ENCODE assay signal across 16 cellular contexts in genomic region chr6:11221623-11222384, GRCh38. TPM values are rescaled to one million over a fixed set of nuclear protein-coding genes. Genes with fewer than 3 reads are reported as not detected.
A peak's percentile ranks its signal among the peaks of the same experiment; 100 is the strongest.
DNase-seq lines count a peak whose midpoint lies in the region; ATAC-seq, FAIRE-seq and TF ChIP-seq lines count a peak whose summit lies in the region.
"Had no signal": no experiment of that assay in that cellular context is flagged by ENCODE, and none has a peak within 500 bp of the region (broad histone marks: within the 10 kb centered on the region; RNA-seq: fewer than 3 reads in every experiment).

No MANE protein-coding gene starts in this region.

- no peak for ATAC-seq in GM18868 (IDR thresholded peaks at IDR 0.05; ENCODE audit: unreplicated experiment)

- TF ChIP-seq CTCF in bronchial epithelial cell (IDR thresholded peaks at IDR 0.05; ENCODE audit: insufficient read depth, low read length, severe bottlenecking) (no peak), prostate gland (IDR thresholded peaks at IDR 0.05) (no peak), lower leg skin (IDR thresholded peaks at IDR 0.05) (no peak)

- CTCF ChIA-PET in CD4-positive, alpha-beta memory T cell (lab: Charles Lee; ENCODE audit: partially characterized antibody): interaction anchor here (0.6 to 2.4 kb wide), 8 partner anchors 9 to 527 kb away, joined by 3 to 15 read pairs (median 4); partner anchors contain the start of genes NEDD9 and PAK1IP1

- H3K27me3 ChIP-seq in CD4-positive, alpha-beta memory T cell (ENCODE audit: insufficient read depth, low read length): no peaks in the 10 kb centered on the region
- H3K27me3 ChIP-seq in bronchial epithelial cell (ENCODE audit: control insufficient read depth, insufficient read depth, low read length) (no peaks in the 10 kb centered on the region), prostate gland (replicated peaks; ENCODE audit: insufficient read depth) (no peaks in the 10 kb centered on the region)

- no peak for TF ChIP-seq EP300 in Ishikawa (IDR thresholded peaks at IDR 0.05; ENCODE audit: borderline replicate concordance)

- 35% methylated on average over 3 of the region's 3 CpGs for WGBS in prostate gland
- WGBS in lower leg skin, 2 donors: 40 to 49% methylated on average over 3 of the region's 3 CpGs

- POLR2A ChIA-PET in CD4-positive, alpha-beta memory T cell (lab: Charles Lee; ENCODE audit: partially characterized antibody): interaction anchor here (1.6 to 3.2 kb wide), 2 partner anchors 9 to 11 kb away, joined by 4 to 27 read pairs; partner anchors contain the start of gene NEDD9

- H3K4me1 Mint-ChIP-seq in CD4-positive, alpha-beta memory T cell: peaks cover 53 to 81% (median 60%) of the 10 kb centered on the region in 4 donors

- H3K27me3 Mint-ChIP-seq in CD4-positive, alpha-beta memory T cell: no peaks in the 10 kb centered on the region

- H3K4me3 Mint-ChIP-seq in CD4-positive, alpha-beta memory T cell: peak overlapping the region in 2 of 8 donors; percentile 11 to 17
- H3K4me3 Mint-ChIP-seq: dendritic cell treated with granulocyte-macrophage colony-stimulating factor and Interleukin-4, amounts not matched to agents 40 ng/mL and 50 ng/mL, for 4 days had no signal

- no peak for DNase-seq in CD4-positive, alpha-beta memory T cell
- DNase-seq in bronchial epithelial cell (ENCODE audit: low read depth): peak; percentile 63
- no peak for DNase-seq in prostate gland (ENCODE audit: low spot score)
- no peak for DNase-seq in stimulated activated CD4-positive, alpha-beta T cell treated with anti-CD3 and anti-CD28 coated beads, Interleukin-4, amount 100 ng/mL, for 4 hours
- DNase-seq in stimulated activated CD4-positive, alpha-beta T cell treated with anti-CD3 and anti-CD28 coated beads, Interleukin-4, amount 100 ng/mL, for 1 hour: no peak
- DNase-seq in lower leg skin (ENCODE audit: low spot score in 2 of 2): no peak
- DNase-seq: activated CD4-positive, alpha-beta T cell treated with anti-CD3 and anti-CD28 coated beads for 1 hour; activated naive CD4-positive, alpha-beta T cell treated with Interleukin-2 at 50 U/mL for 16 hours; foreskin fibroblast; H7; kidney glomerular epithelial cell; nucleus accumbens; stimulated activated naive CD4-positive, alpha-beta T cell treated with Interleukin-2 at 50 U/mL for 16 hours had no signal

- no peaks in the 10 kb centered on the region for H3K36me3 ChIP-seq in CD4-positive, alpha-beta memory T cell (ENCODE audit: insufficient read depth, low read length)
- H3K36me3 ChIP-seq in bronchial epithelial cell (ENCODE audit: control insufficient read depth, insufficient read depth, low read length) (peaks cover 1% of the 10 kb centered on the region), prostate gland (no peaks in the 10 kb centered on the region)

- FAIRE-seq in bronchial epithelial cell (lab: Jason Lieb, UNC): no peak

- peaks cover 57% of the 10 kb centered on the region for H3K4me1 ChIP-seq in CD4-positive, alpha-beta memory T cell (ENCODE audit: insufficient read depth, low read length)
- H3K4me1 ChIP-seq in prostate gland (replicated peaks): peaks cover 20% of the 10 kb centered on the region

- peak overlapping the region in 4 of 7 donors; percentile 79 to 97 (median 88) for H3K27ac Mint-ChIP-seq in CD4-positive, alpha-beta memory T cell
- H3K27ac Mint-ChIP-seq: dendritic cell treated with granulocyte-macrophage colony-stimulating factor and Interleukin-4, amounts not matched to agents 40 ng/mL and 50 ng/mL, for 4 days had no signal

- H3K9me3 ChIP-seq in CD4-positive, alpha-beta memory T cell (ENCODE audit: control insufficient read depth in 1 of 2, low read length in 2 of 2): no peaks in the 10 kb centered on the region
- H3K9me3 ChIP-seq in prostate gland: no peaks in the 10 kb centered on the region

- H3K9me3 Mint-ChIP-seq in CD4-positive, alpha-beta memory T cell: no peaks in the 10 kb centered on the region
- H3K9me3 Mint-ChIP-seq: dendritic cell treated with granulocyte-macrophage colony-stimulating factor and Interleukin-4, amounts not matched to agents 40 ng/mL and 50 ng/mL, for 4 days had no signal

- H3K36me3 Mint-ChIP-seq in CD4-positive, alpha-beta memory T cell: peaks cover 30 to 36% of the 10 kb centered on the region in 2 donors

- H3K27ac ChIP-seq in CD4-positive, alpha-beta memory T cell (ENCODE audit: low read depth, low read length): no peak overlapping the region
- H3K27ac ChIP-seq in prostate gland: peak overlapping the region; percentile 50 to 55

- no peak overlapping the region for H3K4me3 ChIP-seq in CD4-positive, alpha-beta memory T cell (ENCODE audit: low read length in 2 of 2)
- H3K4me3 ChIP-seq in bronchial epithelial cell (ENCODE audit: low read depth, low read length): no peak overlapping the region
- H3K4me3 ChIP-seq in prostate gland: no peak overlapping the region
- no peak overlapping the region for H3K4me3 ChIP-seq in lower leg skin (ENCODE audit: low read depth, poor library complexity, severe bottlenecking)

- TF ChIP-seq RAD21 in Ishikawa (IDR thresholded peaks at IDR 0.05; ENCODE audit: low read depth): no peak

- intact Hi-C loops in CD4-positive, alpha-beta memory T cell (cut with micrococcal nuclease): no loop called here
- intact Hi-C loops in prostate gland (cut with DNase I) (no loop called here), lower leg skin (cut with DNase I; ENCODE audit: low total_unique reads) (no loop called here)

- no peak for TF ChIP-seq POLR2A in prostate gland (IDR thresholded peaks at IDR 0.05)
- no peak for TF ChIP-seq POLR2A in lower leg skin (IDR thresholded peaks at IDR 0.05)

TF ChIP-seq in Ishikawa, 13 proteins besides CTCF, POLR2A, EP300 and RAD21:
- peak; percentile 49 for TF ChIP-seq NFIC (IDR thresholded peaks at IDR 0.05)
- TF ChIP-seq CEBPB (IDR thresholded peaks at IDR 0.05): no peak

RNA-seq across cellular contexts. Expression of gene NEDD9, which starts 10.7 kb away (rescaled TPM):
- total RNA-seq in CD4-positive, alpha-beta memory T cell: 10 to 100 TPM; 42.7 to 47.4 TPM
- polyA plus RNA-seq in CD4-positive, alpha-beta memory T cell: 10 to 100 TPM; 17.2 to 38.5 TPM
- 2.0 and 4.7 TPM in 2 replicates for total RNA-seq in bronchial epithelial cell
- total RNA-seq in prostate gland: 10 to 100 TPM; 51.1 to 72.1 TPM
- total RNA-seq in lower leg skin: 10 to 100 TPM; 26.8 to 46.0 (median 32.6) TPM
